ENCODE assay signal across 14 cellular contexts in the genomic region with DNA sequence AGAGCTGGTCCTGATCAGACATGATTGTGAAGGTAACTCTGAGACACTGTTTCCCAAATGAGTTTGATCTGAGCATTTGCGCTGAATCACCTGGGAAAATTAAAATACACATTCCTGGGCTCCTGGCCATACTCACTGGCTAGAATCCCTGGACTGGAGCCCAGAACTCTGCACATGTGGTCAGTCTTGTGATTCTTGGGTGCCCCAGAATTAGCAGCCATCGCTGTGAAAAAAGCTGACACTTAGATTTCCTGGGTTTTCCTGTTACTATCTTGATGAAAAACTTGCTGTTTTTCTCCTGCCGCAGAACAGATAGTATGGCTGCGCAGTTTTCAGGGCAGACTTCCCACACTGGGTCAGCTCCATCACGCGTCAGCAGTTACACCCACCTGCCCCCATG. TPM values are rescaled to one million over a fixed set of nuclear protein-coding genes. Genes with fewer than 3 reads are reported as not detected.
DNase-seq lines count a peak whose midpoint lies in the region; TF ChIP-seq lines count a peak whose summit lies in the region.
"Had no signal": no experiment of that assay in that cellular context is flagged by ENCODE, and none has a peak within 500 bp of the region (broad histone marks: within the 10 kb centered on the region; RNA-seq: fewer than 3 reads in every experiment).

No MANE protein-coding gene starts in this region.

- H3K36me3 ChIP-seq in neutrophil (no peaks in the 10 kb centered on the region), Caco-2 (ENCODE audit: control insufficient read depth, insufficient read depth, low read length) (no peaks in the 10 kb centered on the region)
- H3K36me3 ChIP-seq: ovary had no signal

- BruUV-seq in Caco-2 (replicated peaks; lab: Mats Ljungman, UMichigan), result no TSS peak

- H3K4me3 ChIP-seq in neutrophil (ENCODE audit: low read depth in 1 of 2, low read length in 1 of 2) (no peak overlapping the region), Caco-2 (ENCODE audit: low read depth, low read length) (no peak overlapping the region)
- H3K4me3 ChIP-seq: ovary had no signal

- CTCF ChIA-PET in Caco-2 (lab: Charles Lee), result no interaction called here

- H3K4me1 ChIP-seq in neutrophil (ENCODE audit: control insufficient read depth in 1 of 2, insufficient read depth in 1 of 2, low read depth in 1 of 2, low read length in 1 of 2) (peaks cover 38 to 41% of the 10 kb centered on the region in 2 experiments), Caco-2 (no peaks in the 10 kb centered on the region)

- H3K27ac Mint-ChIP-seq in CD14-positive monocyte (peak overlapping the region in 4 of 7 donors; percentile 15 to 95 (median 40)), Caco-2 (ENCODE audit: unreplicated experiment) (no peak overlapping the region)
- H3K27ac Mint-ChIP-seq in activated T-helper 2 cell treated with anti-CD3 and anti-CD28 coated beads, Interferon-gamma antibody, Interleukin-2, Interleukin-4, amounts not matched to agents 10 μg/mL and 5 μg/mL and 100 μg/mL, durations not matched to agents 14 hours and 24 hours and 36 hours, result no peak overlapping the region
- H3K27ac Mint-ChIP-seq: activated naive CD8-positive, alpha-beta T cell treated with anti-CD3 and anti-CD28 coated beads, Interleukin-2, amount 10 ng/mL, durations not matched to agents 7 days and 5 days had no signal

- peaks cover 33% of the 10 kb centered on the region for H3K4me1 Mint-ChIP-seq in CD14-positive monocyte
- no peaks in the 10 kb centered on the region for H3K4me1 Mint-ChIP-seq in Caco-2 (ENCODE audit: low read depth, unreplicated experiment)
- no peaks in the 10 kb centered on the region for H3K4me1 Mint-ChIP-seq in activated T-helper 2 cell treated with anti-CD3 and anti-CD28 coated beads, Interferon-gamma antibody, Interleukin-2, Interleukin-4, amounts not matched to agents 10 μg/mL and 5 μg/mL and 100 μg/mL, durations not matched to agents 14 hours and 24 hours and 36 hours (ENCODE audit: low read depth)
- H3K4me1 Mint-ChIP-seq: activated naive CD8-positive, alpha-beta T cell treated with anti-CD3 and anti-CD28 coated beads, Interleukin-2, amount 10 ng/mL, durations not matched to agents 7 days and 5 days had no signal

- H3K9me3 Mint-ChIP-seq in CD14-positive monocyte, result peaks cover 0 to 11% (median 5%) of the 10 kb centered on the region in 7 donors
- no peaks in the 10 kb centered on the region for H3K9me3 Mint-ChIP-seq in Caco-2 (ENCODE audit: unreplicated experiment)
- no peaks in the 10 kb centered on the region for H3K9me3 Mint-ChIP-seq in activated T-helper 2 cell treated with anti-CD3 and anti-CD28 coated beads, Interferon-gamma antibody, Interleukin-2, Interleukin-4, amounts not matched to agents 10 μg/mL and 5 μg/mL and 100 μg/mL, durations not matched to agents 14 hours and 24 hours and 36 hours

- peaks cover 44% of the 10 kb centered on the region for H3K27me3 ChIP-seq in neutrophil
- H3K27me3 ChIP-seq in Caco-2 (replicated peaks; ENCODE audit: control insufficient read depth, insufficient read depth, low read length), result no peaks in the 10 kb centered on the region
- H3K27me3 ChIP-seq: ovary had no signal

- intact Hi-C loops in CD14-positive monocyte (cut with micrococcal nuclease) (no loop called here), Caco-2 (cut with micrococcal nuclease; ENCODE audit: unreplicated experiment) (no loop called here)
- intact Hi-C loops in activated T-helper 2 cell treated with anti-CD3 and anti-CD28 coated beads, Interferon-gamma antibody, Interleukin-2, Interleukin-4, amounts not matched to agents 10 μg/mL and 5 μg/mL and 100 μg/mL, durations not matched to agents 14 hours and 24 hours and 36 hours (cut with micrococcal nuclease), result no loop called here

- TF ChIP-seq CTCF in CD14-positive monocyte (IDR thresholded peaks at IDR 0.05) (no peak), neutrophil (IDR thresholded peaks at IDR 0.05) (no peak), Caco-2 (IDR thresholded peaks at IDR 0.05; ENCODE audit: insufficient read depth in 1 of 2, low read depth in 1 of 2, low read length in 1 of 2, severe bottlenecking in 1 of 2, unreplicated experiment in 1 of 2) (no peak)

- peak overlapping the region in 1 of 2 donors; percentile 64 for H3K4me3 Mint-ChIP-seq in CD14-positive monocyte
- no peak overlapping the region for H3K4me3 Mint-ChIP-seq in Caco-2 (ENCODE audit: unreplicated experiment)
- no peak overlapping the region for H3K4me3 Mint-ChIP-seq in activated T-helper 2 cell treated with anti-CD3 and anti-CD28 coated beads, Interferon-gamma antibody, Interleukin-2, Interleukin-4, amounts not matched to agents 10 μg/mL and 5 μg/mL and 100 μg/mL, durations not matched to agents 14 hours and 24 hours and 36 hours (ENCODE audit: low read depth)
- H3K4me3 Mint-ChIP-seq: activated naive CD8-positive, alpha-beta T cell treated with anti-CD3 and anti-CD28 coated beads, Interleukin-2, amount 10 ng/mL, durations not matched to agents 7 days and 5 days had no signal

- H3K27me3 Mint-ChIP-seq in CD14-positive monocyte (ENCODE audit: low read depth in 3 of 3) (peaks cover 31 to 59% (median 37%) of the 10 kb centered on the region in 3 donors), Caco-2 (ENCODE audit: insufficient read depth, unreplicated experiment) (peaks cover 24% of the 10 kb centered on the region)
- peaks cover 28% of the 10 kb centered on the region for H3K27me3 Mint-ChIP-seq in activated T-helper 2 cell treated with anti-CD3 and anti-CD28 coated beads, Interferon-gamma antibody, Interleukin-2, Interleukin-4, amounts not matched to agents 10 μg/mL and 5 μg/mL and 100 μg/mL, durations not matched to agents 14 hours and 24 hours and 36 hours (ENCODE audit: low read depth)

- POLR2A ChIA-PET in Caco-2 (lab: Charles Lee), result no interaction called here

- H3K9me3 ChIP-seq in neutrophil (no peaks in the 10 kb centered on the region), Caco-2 (0 out of 2 replicates have a peak, but pooled peaks cover 4% of the 10 kb centered on the region)
- H3K9me3 ChIP-seq: ovary had no signal

- H3K36me3 Mint-ChIP-seq in CD14-positive monocyte (peaks cover 4 to 11% of the 10 kb centered on the region in 2 donors), Caco-2 (ENCODE audit: insufficient read depth, unreplicated experiment) (no peaks in the 10 kb centered on the region)
- no peaks in the 10 kb centered on the region for H3K36me3 Mint-ChIP-seq in activated T-helper 2 cell treated with anti-CD3 and anti-CD28 coated beads, Interferon-gamma antibody, Interleukin-2, Interleukin-4, amounts not matched to agents 10 μg/mL and 5 μg/mL and 100 μg/mL, durations not matched to agents 14 hours and 24 hours and 36 hours (ENCODE audit: low read depth)
- H3K36me3 Mint-ChIP-seq: activated naive CD8-positive, alpha-beta T cell treated with anti-CD3 and anti-CD28 coated beads, Interleukin-2, amount 10 ng/mL, durations not matched to agents 7 days and 5 days had no signal

- DNase-seq in CD14-positive monocyte (ENCODE audit: low spot score), result no peak
- DNase-seq in RPMI7951 (ENCODE audit: low read depth), result peak; percentile 31
- peak; percentile 46 for DNase-seq in fibroblast of the conjunctiva (ENCODE audit: low read depth)
- no peak for DNase-seq in Caco-2
- DNase-seq in NCI-H128 (lab: John Stamatoyannopoulos, UW; ENCODE audit: unreplicated experiment), result no peak
- no peak for DNase-seq in activated CD8-positive, alpha-beta memory T cell treated with anti-CD3 and anti-CD28 coated beads for 24 hours
- no peak for DNase-seq in activated T-helper 2 cell treated with anti-CD3 and anti-CD28 coated beads, Interferon-gamma antibody, Interleukin-2, Interleukin-4, amounts not matched to agents 10 μg/mL and 5 μg/mL and 100 μg/mL, durations not matched to agents 14 hours and 24 hours and 36 hours (ENCODE audit: low spot score)
- DNase-seq: activated CD4-positive, alpha-beta T cell treated with anti-CD3 and anti-CD28 coated beads for 48 hours; activated naive CD8-positive, alpha-beta T cell treated with anti-CD3 and anti-CD28 coated beads, Interleukin-2, amount 10 ng/mL, durations not matched to agents 7 days and 5 days; DND-41; glutamatergic neuron; ovary; SHP77 had no signal

- peak overlapping the region; percentile 98 for H3K27ac ChIP-seq in neutrophil
- H3K27ac ChIP-seq: ovary had no signal

RNA-seq across cellular contexts. Expression of gene NECAB2, which starts 24.6 kb away (rescaled TPM):
- polyA plus RNA-seq in CD14-positive monocyte, result 1 to 10 TPM in 1 of 2 donors, under 1 TPM in 1; 0.33 to 1.4 TPM
- not detected in 2 replicates for total RNA-seq in RPMI7951 (2014; rRNA removed; shearing (Covaris generic))
- total RNA-seq in Caco-2 (2022), result 0.68 and 0.79 TPM in 2 replicates
- 0.11 TPM in 1 of 2 replicates, not detected in the other for total RNA-seq in activated T-helper 2 cell treated with anti-CD3 and anti-CD28 coated beads, Interferon-gamma antibody, Interleukin-2, Interleukin-4, amounts not matched to agents 10 μg/mL and 5 μg/mL and 100 μg/mL, durations not matched to agents 14 hours and 24 hours and 36 hours
- total RNA-seq: activated naive CD8-positive, alpha-beta T cell treated with anti-CD3 and anti-CD28 coated beads, Interleukin-2, amount 10 ng/mL, durations not matched to agents 7 days and 5 days had no signal

RNA-seq across cellular contexts. Expression of gene OSGIN1, which starts 39.6 kb away (rescaled TPM):
- polyA plus RNA-seq in CD14-positive monocyte, result 1 to 10 TPM; 1.8 to 4.0 TPM
- 4.2 and 4.3 TPM in 2 replicates for total RNA-seq in RPMI7951 (2014; rRNA removed; shearing (Covaris generic))
- total RNA-seq in Caco-2 (2022), result 18.6 and 21.8 TPM in 2 replicates
- total RNA-seq in activated T-helper 2 cell treated with anti-CD3 and anti-CD28 coated beads, Interferon-gamma antibody, Interleukin-2, Interleukin-4, amounts not matched to agents 10 μg/mL and 5 μg/mL and 100 μg/mL, durations not matched to agents 14 hours and 24 hours and 36 hours, result 1.4 and 2.1 TPM in 2 replicates

RNA-seq across cellular contexts. Expression of gene SLC38A8, which starts 50.0 kb away (rescaled TPM):
- not detected for polyA plus RNA-seq in CD14-positive monocyte
- total RNA-seq in RPMI7951 (2014; rRNA removed; shearing (Covaris generic)), result not detected in 2 replicates
- 0.79 and 2.1 TPM in 2 replicates for total RNA-seq in Caco-2 (2022)
- total RNA-seq in activated T-helper 2 cell treated with anti-CD3 and anti-CD28 coated beads, Interferon-gamma antibody, Interleukin-2, Interleukin-4, amounts not matched to agents 10 μg/mL and 5 μg/mL and 100 μg/mL, durations not matched to agents 14 hours and 24 hours and 36 hours, result 0.28 TPM in 1 of 2 replicates, not detected in the other
- total RNA-seq: activated naive CD8-positive, alpha-beta T cell treated with anti-CD3 and anti-CD28 coated beads, Interleukin-2, amount 10 ng/mL, durations not matched to agents 7 days and 5 days had no signal

Comparison
In these comparisons a context has a peak if more than half of its experiments do, and no peak if none do; other contexts are left out.
1. DNase-seq: peak in RPMI7951 (single experiment) and fibroblast of the conjunctiva (single experiment); none in CD14-positive monocyte (single experiment), Caco-2 (0 of 2), NCI-H128 (single experiment), activated CD8-positive, alpha-beta memory T cell treated with anti-CD3 and anti-CD28 coated beads for 24 hours (single experiment) and activated T-helper 2 cell treated with anti-CD3 and anti-CD28 coated beads, Interferon-gamma antibody, Interleukin-2, Interleukin-4, amounts not matched to agents 10 μg/mL and 5 μg/mL and 100 μg/mL, durations not matched to agents 14 hours and 24 hours and 36 hours (single experiment).
2. H3K27ac Mint-ChIP-seq: peak in CD14-positive monocyte (4 of 7); none in Caco-2 (single experiment) and activated T-helper 2 cell treated with anti-CD3 and anti-CD28 coated beads, Interferon-gamma antibody, Interleukin-2, Interleukin-4, amounts not matched to agents 10 μg/mL and 5 μg/mL and 100 μg/mL, durations not matched to agents 14 hours and 24 hours and 36 hours (single experiment).